Comparison of ENCODE assay signal across 22 cellular contexts in the genomic region with DNA sequence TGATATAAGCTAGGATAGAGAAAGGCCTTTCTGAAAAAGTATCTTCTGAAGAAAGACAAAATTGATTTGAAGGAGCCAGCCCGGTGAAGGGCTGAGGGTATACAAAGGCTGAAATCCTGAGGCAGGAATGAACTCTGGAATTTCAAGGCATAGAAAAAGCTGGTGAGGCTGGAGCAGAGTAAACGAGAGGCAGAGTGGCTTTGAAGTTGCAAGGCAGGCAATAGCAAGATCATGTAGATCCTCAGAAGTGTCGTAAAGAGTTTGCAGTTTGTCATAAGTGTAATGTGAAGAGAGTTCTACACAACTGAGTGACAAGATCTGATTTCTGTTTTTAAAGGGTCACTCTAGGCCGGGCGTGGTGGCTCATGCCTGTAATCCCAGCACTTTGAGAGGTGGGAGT.
"Had no signal": no experiment of that assay in that cellular context is flagged by ENCODE, and none has a peak within 500 bp of the region (broad histone marks: within the 10 kb centered on the region; RNA-seq: fewer than 3 reads in every experiment).

No MANE protein-coding gene starts in this region.

- H3K9me3 ChIP-seq: adrenal gland, ascending aorta, esophagus squamous epithelium, gastrocnemius medialis, spleen, thyroid gland had no signal

- H3K4me3 ChIP-seq: adrenal gland, ascending aorta, coronary artery, esophagus squamous epithelium, gastrocnemius medialis, spleen, thyroid gland had no signal

- H3K27me3 Mint-ChIP-seq: activated CD4-positive, alpha-beta T cell treated with anti-CD3 and anti-CD28 coated beads, Interleukin-2, amount 10 ng/mL, durations not matched to agents 7 days and 5 days; activated T-helper 17 cell treated with anti-CD3 and anti-CD28 coated beads, Interleukin-2, amount 50 U/mL, for 72 hours; naive thymus-derived CD8-positive, alpha-beta T cell; progenitor cell of endocrine pancreas; stimulated activated naive CD8-positive, alpha-beta T cell treated with anti-CD3 and anti-CD28 coated beads, Interleukin-15, Interleukin-2, amounts not matched to agents 100 ng/mL and 50 ng/mL, for 24 hours had no signal

- H3K27ac Mint-ChIP-seq: activated CD4-positive, alpha-beta T cell treated with anti-CD3 and anti-CD28 coated beads, Interleukin-2, amount 10 ng/mL, durations not matched to agents 7 days and 5 days; activated CD8-positive, alpha-beta T cell treated with anti-CD3 and anti-CD28 coated beads, Interleukin-2, amount 10 ng/mL, durations not matched to agents 7 days and 5 days; activated T-helper 17 cell treated with anti-CD3 and anti-CD28 coated beads, Interleukin-2, amount 50 U/mL, for 72 hours; progenitor cell of endocrine pancreas; stimulated activated naive CD8-positive, alpha-beta T cell treated with anti-CD3 and anti-CD28 coated beads, Interleukin-15, Interleukin-2, amounts not matched to agents 100 ng/mL and 50 ng/mL, for 24 hours had no signal

- DNase-seq: activated CD4-positive, alpha-beta T cell treated with anti-CD3 and anti-CD28 coated beads, Interleukin-2, amount 10 ng/mL, durations not matched to agents 7 days and 5 days; activated CD4-positive, CD25-positive, alpha-beta regulatory T cell treated with anti-CD3 and anti-CD28 coated beads, Interleukin-2, amount 50 U/mL, for 72 hours; activated CD8-positive, alpha-beta T cell treated with anti-CD3 and anti-CD28 coated beads, Interleukin-2, amount 10 ng/mL, durations not matched to agents 7 days and 5 days; adrenal gland; cerebellar nuclear complex; esophagus squamous epithelium; gastrocnemius medialis; hippocampal formation; kidney glomerular epithelial cell; mesendoderm; naive thymus-derived CD8-positive, alpha-beta T cell; retina; spleen; stimulated activated CD4-positive, alpha-beta T cell treated with anti-CD3 and anti-CD28 coated beads, Interleukin-4, amount 100 ng/mL, for 24 hours; substantia nigra; thyroid gland had no signal

- ATAC-seq: activated CD8-positive, alpha-beta T cell treated with anti-CD3 and anti-CD28 coated beads, Interleukin-2, amount 10 ng/mL, durations not matched to agents 7 days and 5 days; activated naive CD4-positive, alpha-beta T cell treated with anti-CD3 and anti-CD28 coated beads, Interleukin-2, amount 50 U/mL, for 72 hours; activated T-helper 17 cell treated with anti-CD3 and anti-CD28 coated beads, Interleukin-2, amount 50 U/mL, for 72 hours; gastrocnemius medialis; naive thymus-derived CD8-positive, alpha-beta T cell had no signal

- H3K4me3 Mint-ChIP-seq: activated CD4-positive, alpha-beta T cell treated with anti-CD3 and anti-CD28 coated beads, Interleukin-2, amount 10 ng/mL, durations not matched to agents 7 days and 5 days; activated CD8-positive, alpha-beta T cell treated with anti-CD3 and anti-CD28 coated beads, Interleukin-2, amount 10 ng/mL, durations not matched to agents 7 days and 5 days; activated T-helper 17 cell treated with anti-CD3 and anti-CD28 coated beads, Interleukin-2, amount 50 U/mL, for 72 hours; naive thymus-derived CD8-positive, alpha-beta T cell; stimulated activated naive CD8-positive, alpha-beta T cell treated with anti-CD3 and anti-CD28 coated beads, Interleukin-15, Interleukin-2, amounts not matched to agents 100 ng/mL and 50 ng/mL, for 24 hours had no signal

- H3K27ac ChIP-seq: adrenal gland, ascending aorta, coronary artery, esophagus squamous epithelium, gastrocnemius medialis, thyroid gland had no signal

- H3K9me3 Mint-ChIP-seq: activated CD4-positive, alpha-beta T cell treated with anti-CD3 and anti-CD28 coated beads, Interleukin-2, amount 10 ng/mL, durations not matched to agents 7 days and 5 days; activated naive CD4-positive, alpha-beta T cell treated with anti-CD3 and anti-CD28 coated beads, Interleukin-2, amount 50 U/mL, for 72 hours; activated T-helper 17 cell treated with anti-CD3 and anti-CD28 coated beads, Interleukin-2, amount 50 U/mL, for 72 hours; naive thymus-derived CD8-positive, alpha-beta T cell; stimulated activated naive CD8-positive, alpha-beta T cell treated with anti-CD3 and anti-CD28 coated beads, Interleukin-15, Interleukin-2, amounts not matched to agents 100 ng/mL and 50 ng/mL, for 24 hours had no signal

- H3K27me3 ChIP-seq: adrenal gland, ascending aorta, esophagus squamous epithelium, gastrocnemius medialis, spleen, thyroid gland had no signal

- H3K36me3 ChIP-seq: gastrocnemius medialis, thyroid gland had no signal
